In the genomic region with DNA sequence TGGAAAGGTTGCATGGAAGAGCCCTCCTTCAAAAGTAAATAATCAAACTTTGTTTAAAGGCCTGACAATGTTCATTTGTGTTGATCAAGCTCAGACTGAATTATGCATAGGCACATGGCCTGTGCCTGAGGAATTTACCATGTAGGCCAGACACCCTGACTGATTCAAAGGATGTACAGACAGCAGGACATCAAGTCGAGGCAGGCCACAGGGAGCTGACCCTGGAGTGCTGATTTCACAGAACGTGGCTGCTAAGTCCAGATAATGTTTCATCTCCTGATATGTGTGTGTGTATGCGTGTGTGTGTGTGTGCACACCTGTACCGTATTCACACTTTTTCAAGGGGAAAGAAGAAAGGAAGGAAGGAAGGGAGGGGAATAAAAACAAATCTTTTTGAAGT, we compare ENCODE assay signal across 14 cellular contexts. TPM values are rescaled to one million over a fixed set of nuclear protein-coding genes. Genes with fewer than 3 reads are reported as not detected.
DNase-seq lines count a peak whose midpoint lies in the region; ATAC-seq lines count a peak whose summit lies in the region.
"Had no signal": no experiment of that assay in that cellular context is flagged by ENCODE, and none has a peak within 500 bp of the region (broad histone marks: within the 10 kb centered on the region; RNA-seq: fewer than 3 reads in every experiment).

No MANE protein-coding gene starts in this region.

- no peak overlapping the region for H3K4me3 Mint-ChIP-seq in T-helper 17 cell
- H3K4me3 Mint-ChIP-seq: B cell; CD4-positive, alpha-beta T cell had no signal

- H3K4me3 ChIP-seq in H7 (ENCODE audit: insufficient read depth, low read depth, low read length) = no peak overlapping the region
- H3K4me3 ChIP-seq: GM12878, GM23248 had no signal

- H3K4me1 Mint-ChIP-seq in T-helper 17 cell = peaks cover 15% of the 10 kb centered on the region
- H3K4me1 Mint-ChIP-seq: B cell had no signal

- H3K27me3 Mint-ChIP-seq in T-helper 17 cell = peaks cover 4% of the 10 kb centered on the region
- H3K27me3 Mint-ChIP-seq: CD4-positive, alpha-beta T cell had no signal

- H3K36me3 ChIP-seq in H7 (replicated peaks; ENCODE audit: control insufficient read depth, insufficient read depth, low read length) = no peaks in the 10 kb centered on the region

- no peaks in the 10 kb centered on the region for H3K27me3 ChIP-seq in H7 (ENCODE audit: control insufficient read depth, insufficient read depth, low read length)

- no peak for ATAC-seq in T-helper 17 cell
- ATAC-seq in HG02759 (IDR thresholded peaks at IDR 0.05; ENCODE audit: unreplicated experiment) = no peak
- ATAC-seq: GM12878 had no signal

- no peaks in the 10 kb centered on the region for H3K9me3 ChIP-seq in T-helper 17 cell (ENCODE audit: control insufficient read depth, low read length, poor library complexity, severe bottlenecking)

- peak overlapping the region; percentile 67 for H3K27ac Mint-ChIP-seq in T-helper 17 cell
- H3K27ac Mint-ChIP-seq: B cell; CD4-positive, alpha-beta T cell had no signal

- in situ Hi-C loops in KBM-7 (cut with MboI; ENCODE audit: low pct_unique_long_range_greater_than_20kb, low sequenced_read_pairs) = no loop called here

- peak overlapping the region; percentile 10 for H3K27ac ChIP-seq in substantia nigra (ENCODE audit: low read depth, low read length, poor library complexity, severe bottlenecking)
- H3K27ac ChIP-seq: GM23248 had no signal

- peak; percentile 2 for DNase-seq in H7
- no peak for DNase-seq in T-helper 17 cell
- peak; percentile 68 for DNase-seq in mesenteric fat pad (ENCODE audit: low spot score)
- DNase-seq in substantia nigra (lab: John Stamatoyannopoulos, UW) = no peak
- DNase-seq in NCI-H2196 (lab: John Stamatoyannopoulos, UW; ENCODE audit: unreplicated experiment) = no peak
- DNase-seq in KBM-7 = no peak
- DNase-seq: C1 segment of cervical spinal cord; Calu3; CD4-positive, alpha-beta T cell; DMS79; GM23248 had no signal

- peaks cover 4% of the 10 kb centered on the region for H3K36me3 Mint-ChIP-seq in T-helper 17 cell (ENCODE audit: low read depth)

RNA-seq across cellular contexts. Expression of a gene that starts 34.1 kb away (rescaled TPM):
- total RNA-seq in H7 (2014; rRNA removed; shearing (Covaris generic)) = 13.2 and 16.7 TPM in 2 replicates
- total RNA-seq in T-helper 17 cell = 1 to 10 TPM; 3.8 to 3.9 TPM
- total RNA-seq in mesenteric fat pad = 133 TPM

Comparison
In these comparisons a context has a peak if more than half of its experiments do, and no peak if none do; other contexts are left out.
1. DNase-seq: peak in H7 (single experiment) and mesenteric fat pad (single experiment); none in T-helper 17 cell (0 of 3), substantia nigra (0 of 49), NCI-H2196 (single experiment) and KBM-7 (single experiment).